ENCODE assay signal across 11 cellular contexts in the genomic region with DNA sequence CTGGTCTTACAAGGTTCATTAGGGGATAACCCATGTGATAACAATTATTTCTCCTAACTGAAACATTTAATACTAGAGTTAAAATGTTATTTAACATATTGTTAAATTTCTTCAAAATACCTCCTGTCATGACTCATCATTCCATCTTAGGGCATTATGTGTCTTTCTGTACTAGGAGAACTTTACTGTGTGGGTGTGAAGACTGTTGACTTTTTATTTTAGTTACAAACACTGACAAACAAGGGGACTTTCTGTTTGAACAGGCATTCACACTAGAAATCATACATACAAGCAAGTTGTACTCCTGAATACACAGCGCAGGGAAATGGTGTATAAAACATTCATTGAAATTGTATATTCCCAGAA.
A peak's percentile ranks its signal among the peaks of the same experiment; 100 is the strongest.
DNase-seq lines count a peak whose midpoint lies in the region; ATAC-seq, FAIRE-seq and TF ChIP-seq lines count a peak whose summit lies in the region.
"Had no signal": no experiment of that assay in that cellular context is flagged by ENCODE, and none has a peak within 500 bp of the region (broad histone marks: within the 10 kb centered on the region; RNA-seq: fewer than 3 reads in every experiment).

No MANE protein-coding gene starts in this region.

- no peak for FAIRE-seq in HTR-8/SVneo (lab: Jason Lieb, UNC)

- no peaks in the 10 kb centered on the region for H3F3A ChIP-seq in PC-9 (ENCODE audit: insufficient read depth, low read depth)

- DNase-seq in AG20443 (ENCODE audit: low spot score) (peak; percentile 9), amniotic epithelial cell (ENCODE audit: low read depth) (peak; percentile 42), PC-9 (no peak), HTR-8/SVneo (ENCODE audit: insufficient read length, low spot score) (no peak), RPMI8226 (no peak)
- DNase-seq: activated CD8-positive, alpha-beta memory T cell treated with anti-CD3 and anti-CD28 coated beads, Interleukin-2, amount 50 U/mL, for 48 hours; H7; NCI-H187 treated with DMSO at 0.1 percent for 48 hours had no signal

- intact Hi-C loops in PC-9 (cut with micrococcal nuclease; ENCODE audit: unreplicated experiment): no loop called here

- BruUV-seq in PC-9 (replicated peaks; lab: Mats Ljungman, UMichigan): no TSS peak

- no peaks in the 10 kb centered on the region for H3K4me1 ChIP-seq in PC-9 (replicated peaks; ENCODE audit: insufficient read depth)

- no peaks in the 10 kb centered on the region for H3K36me3 ChIP-seq in PC-9 (ENCODE audit: low read depth)

- H4K20me1 ChIP-seq in PC-9 (ENCODE audit: insufficient read depth): peaks cover 3% of the 10 kb centered on the region; the same call in 1 of the 2 replicates

- 0 out of 2 replicates have a peak, but pooled peaks cover 4% of the 10 kb centered on the region for H3K79me2 ChIP-seq in PC-9 (ENCODE audit: low read depth)

- H3K27ac ChIP-seq in PC-9: no peak overlapping the region

- H3K27me3 ChIP-seq in PC-9 (ENCODE audit: insufficient read depth, low read depth): no peaks in the 10 kb centered on the region

- no peak overlapping the region for H3K4me3 ChIP-seq in PC-9

- H3K4me2 ChIP-seq in PC-9: no peak overlapping the region

- TF ChIP-seq CTCF in PC-9 (conservative IDR thresholded peaks at IDR 0.05): no peak

- H3K9me3 ChIP-seq in PC-9 (ENCODE audit: insufficient read depth, low read depth): no peaks in the 10 kb centered on the region

- CTCF ChIA-PET in PC-9 (lab: Charles Lee): no interaction called here

- POLR2A ChIA-PET in PC-9 (lab: Charles Lee; ENCODE audit: unreplicated experiment): no interaction called here

- H2AFZ ChIP-seq in PC-9: no peak overlapping the region

- ATAC-seq in GM19023 (IDR thresholded peaks at IDR 0.05; ENCODE audit: unreplicated experiment) (peak; percentile 47), HG02870 (IDR thresholded peaks at IDR 0.05; ENCODE audit: unreplicated experiment) (peak; percentile 44), GM19328 (IDR thresholded peaks at IDR 0.05; ENCODE audit: unreplicated experiment) (no peak)

- H3K9me2 ChIP-seq in PC-9 (ENCODE audit: insufficient read depth): no peaks in the 10 kb centered on the region

Comparison
In these comparisons a context has a peak if more than half of its experiments do, and no peak if none do; other contexts are left out.
1. DNase-seq: peak in AG20443 (single experiment) and amniotic epithelial cell (single experiment); none in PC-9 (0 of 2), HTR-8/SVneo (single experiment) and RPMI8226 (single experiment).